ENCODE assay signal across 9 cellular contexts in the genomic region with DNA sequence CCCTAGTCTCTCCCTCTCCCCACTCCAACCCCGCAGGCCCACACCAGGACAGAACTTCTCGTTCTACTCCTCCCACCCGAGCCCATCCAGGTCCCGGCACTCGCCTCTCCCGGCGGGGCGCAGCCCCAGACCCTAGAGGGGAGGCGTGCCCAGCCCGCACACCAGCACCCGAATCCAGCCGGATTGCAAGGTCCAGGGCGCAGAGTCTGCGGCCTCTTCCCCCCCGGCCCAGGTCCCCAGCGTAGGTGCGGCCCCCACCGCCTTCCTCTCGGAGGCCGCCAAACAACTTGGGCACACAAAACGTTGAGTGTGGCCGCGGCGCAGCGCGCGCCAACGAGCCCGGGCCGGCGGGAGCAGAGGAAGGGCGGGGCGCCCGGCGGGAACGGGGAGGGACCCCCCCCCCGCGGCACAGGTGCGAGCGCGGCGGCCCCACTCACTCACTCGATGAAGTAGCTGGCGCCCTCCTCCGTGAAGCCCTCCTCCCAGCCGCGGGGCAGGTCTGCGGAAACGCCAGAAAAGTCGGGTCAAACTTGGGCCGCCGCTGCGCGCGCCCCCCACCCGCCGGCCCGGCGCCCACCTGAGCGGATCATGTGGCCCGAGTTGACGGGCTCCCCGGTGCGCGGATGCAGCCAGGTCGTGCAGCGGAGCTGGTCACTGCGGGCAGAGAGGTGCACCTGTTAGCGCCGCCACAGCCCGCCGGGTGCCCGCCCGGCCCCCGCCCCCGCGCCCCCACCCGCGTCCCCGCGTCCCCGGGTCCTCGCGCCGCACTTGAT. TPM values are rescaled to one million over a fixed set of nuclear protein-coding genes. Genes with fewer than 3 reads are reported as not detected.
DNase-seq lines count a peak whose midpoint lies in the region; ATAC-seq, FAIRE-seq and TF ChIP-seq lines count a peak whose summit lies in the region.
"Had no signal": no experiment of that assay in that cellular context is flagged by ENCODE, and none has a peak within 500 bp of the region (broad histone marks: within the 10 kb centered on the region; RNA-seq: fewer than 3 reads in every experiment).

No MANE protein-coding gene starts in this region.

- H3K9ac ChIP-seq in Loucy (ENCODE audit: low read depth, low read length, poor library complexity, severe bottlenecking): peak overlapping the region; percentile 75

- no peaks in the 10 kb centered on the region for H3K36me3 Mint-ChIP-seq in activated naive CD8-positive, alpha-beta T cell treated with anti-CD3 and anti-CD28 coated beads for 36 hours
- H3K36me3 Mint-ChIP-seq: mesothelial cell of epicardium had no signal

- H3K27ac ChIP-seq in small intestine (ENCODE audit: low read depth in 1 of 2, low read length in 1 of 2): peak overlapping the region; percentile 83 to 99

- ATAC-seq in GM21367 (IDR thresholded peaks at IDR 0.05; ENCODE audit: unreplicated experiment) (no peak), GM18907 (IDR thresholded peaks at IDR 0.05; ENCODE audit: unreplicated experiment) (no peak)

- peak overlapping the region; percentile 68 for H3K4me3 Mint-ChIP-seq in activated naive CD8-positive, alpha-beta T cell treated with anti-CD3 and anti-CD28 coated beads for 36 hours

- H3F3A ChIP-seq in Loucy (ENCODE audit: low read depth): no peaks in the 10 kb centered on the region

- no peak for TF ChIP-seq CTCF in Loucy (conservative IDR thresholded peaks at IDR 0.05; ENCODE audit: low read length)

- no peaks in the 10 kb centered on the region for H4K20me1 ChIP-seq in Loucy (ENCODE audit: insufficient read depth, low read length, poor library complexity, severe bottlenecking)

- H3K4me1 ChIP-seq in Loucy (ENCODE audit: insufficient read depth, low read length, poor library complexity, severe bottlenecking): peaks cover 16% of the 10 kb centered on the region
- H3K4me1 ChIP-seq in small intestine (ENCODE audit: control insufficient read depth in 2 of 2, insufficient read depth in 1 of 2, low read depth in 1 of 2, low read length in 1 of 2): peaks cover 0 to 6% of the 10 kb centered on the region in 2 donors

- H3K27ac Mint-ChIP-seq in activated naive CD8-positive, alpha-beta T cell treated with anti-CD3 and anti-CD28 coated beads for 36 hours: no peak overlapping the region
- H3K27ac Mint-ChIP-seq: mesothelial cell of epicardium had no signal

- peaks cover 29% of the 10 kb centered on the region for H3K27me3 Mint-ChIP-seq in activated naive CD8-positive, alpha-beta T cell treated with anti-CD3 and anti-CD28 coated beads for 36 hours

- DNase-seq in Daoy (ENCODE audit: low read depth) (peak; percentile 42), small intestine (peak; percentile 43), NCI-H524 treated with DMSO at 0.1 percent for 48 hours (lab: John Stamatoyannopoulos, UW) (no peak)
- peak; percentile 30 for DNase-seq in activated naive CD8-positive, alpha-beta T cell treated with anti-CD3 and anti-CD28 coated beads for 36 hours

- H3K9me2 ChIP-seq in Loucy (replicated peaks; ENCODE audit: low read depth, low read length): no peaks in the 10 kb centered on the region

- H3K27me3 ChIP-seq in Loucy (ENCODE audit: insufficient read depth, low read length, poor library complexity, severe bottlenecking): no peaks in the 10 kb centered on the region
- peaks cover 0 to 3% of the 10 kb centered on the region in 2 donors for H3K27me3 ChIP-seq in small intestine (ENCODE audit: control insufficient read depth in 2 of 2, insufficient read depth in 2 of 2, low read length in 2 of 2)

- H3K4me3 ChIP-seq in Loucy (ENCODE audit: low read length, poor library complexity, severe bottlenecking) (peak overlapping the region; percentile 81), iPS-11a (ENCODE audit: low read depth, low read length) (peak overlapping the region; percentile 63), small intestine (ENCODE audit: low read depth in 1 of 2, low read length in 2 of 2) (peak overlapping the region; percentile 53 to 93)

- peaks cover 7% of the 10 kb centered on the region for H3K4me1 Mint-ChIP-seq in activated naive CD8-positive, alpha-beta T cell treated with anti-CD3 and anti-CD28 coated beads for 36 hours

- H3K9me3 ChIP-seq in Loucy (ENCODE audit: insufficient read depth, low read depth, low read length) (no peaks in the 10 kb centered on the region), small intestine (ENCODE audit: control insufficient read depth, low read depth) (no peaks in the 10 kb centered on the region)

- peak overlapping the region; percentile 78 for H3K4me2 ChIP-seq in Loucy (ENCODE audit: low read depth, low read length, poor library complexity, severe bottlenecking)

- 0 to 1% (median 1%) methylated on average over 37 to 85 of the region's 85 CpGs for WGBS in small intestine, 3 donors

- FAIRE-seq in small intestine (lab: Jason Lieb, UNC): no peak

- peak overlapping the region; percentile 82 for H2AFZ ChIP-seq in Loucy (ENCODE audit: low read length)

- no peaks in the 10 kb centered on the region for H3K9me3 Mint-ChIP-seq in activated naive CD8-positive, alpha-beta T cell treated with anti-CD3 and anti-CD28 coated beads for 36 hours
- H3K9me3 Mint-ChIP-seq: mesothelial cell of epicardium had no signal

- H3K36me3 ChIP-seq in Loucy (ENCODE audit: insufficient read depth, low read length): no peaks in the 10 kb centered on the region
- no peaks in the 10 kb centered on the region for H3K36me3 ChIP-seq in small intestine (ENCODE audit: control insufficient read depth in 2 of 2, insufficient read depth in 2 of 2, low read length in 2 of 2)

- peaks cover 8% of the 10 kb centered on the region; the same call in 1 of the 2 replicates for H3K79me2 ChIP-seq in Loucy (ENCODE audit: insufficient read depth, low read length)

RNA-seq across cellular contexts. Expression of a gene that starts 0.5 kb away (rescaled TPM):
- total RNA-seq in Daoy (2014; rRNA removed; shearing (Covaris generic)): 8.9 and 10.2 TPM in 2 replicates
- total RNA-seq in activated naive CD8-positive, alpha-beta T cell treated with anti-CD3 and anti-CD28 coated beads for 36 hours: 1 to 10 TPM; 5.1 to 5.6 TPM
- 10 to 100 TPM; 28.1 to 69.3 (median 52.1) TPM for polyA plus RNA-seq in small intestine
